ENCODE assay signal across 16 cellular contexts in genomic region chr3:195251336-195252065, GRCh38. TPM values are rescaled to one million over a fixed set of nuclear protein-coding genes. Genes with fewer than 3 reads are reported as not detected.
DNase-seq lines count a peak whose midpoint lies in the region; ATAC-seq, FAIRE-seq and TF ChIP-seq lines count a peak whose summit lies in the region.
"Had no signal": no experiment of that assay in that cellular context is flagged by ENCODE, and none has a peak within 500 bp of the region (broad histone marks: within the 10 kb centered on the region; RNA-seq: fewer than 3 reads in every experiment).

No MANE protein-coding gene starts in this region.

- 0 out of 2 replicates have a peak overlapping the region, but pooled peaks have one; percentile 18 for H3K14ac ChIP-seq in H9 (ENCODE audit: insufficient read depth, low read length)
- H3K14ac ChIP-seq in H1 (ENCODE audit: insufficient read length): no peak overlapping the region

- no peak for TF ChIP-seq EP300 in H1 (IDR thresholded peaks at IDR 0.05; ENCODE audit: borderline replicate concordance in 1 of 2, low read depth in 2 of 2, low read length in 2 of 2)

- H3K27ac Mint-ChIP-seq in activated CD4-positive, alpha-beta memory T cell treated with anti-CD3 and anti-CD28 coated beads for 36 hours: no peak overlapping the region
- H3K27ac Mint-ChIP-seq in activated CD4-positive, alpha-beta memory T cell treated with anti-CD3 and anti-CD28 coated beads, Interleukin-2, amount 10 ng/mL, durations not matched to agents 7 days and 5 days: no peak overlapping the region
- H3K27ac Mint-ChIP-seq in H9: peak overlapping the region in 1 of 3 experiments; percentile 82; a peak in 1 of 7 replicates

- H3K23me2 ChIP-seq in H9 (ENCODE audit: insufficient read length, low read depth, low read length, poor library complexity, severe bottlenecking) (no peaks in the 10 kb centered on the region), H1 (ENCODE audit: low read depth, low read length) (peaks cover 3% of the 10 kb centered on the region; the same call in 1 of the 2 replicates)

- no peaks in the 10 kb centered on the region for H3K79me1 ChIP-seq in H9 (ENCODE audit: insufficient read depth, low read depth, low read length, poor library complexity, severe bottlenecking)
- H3K79me1 ChIP-seq in H1 (ENCODE audit: low read depth, low read length): peaks cover 28% of the 10 kb centered on the region

- H2BK5ac ChIP-seq in H9 (ENCODE audit: insufficient read length, low read length) (no peak overlapping the region), H1 (ENCODE audit: low read depth, low read length) (no peak overlapping the region)

- TF ChIP-seq CTCF in H9 (conservative IDR thresholded peaks at IDR 0.05) (no peak), H1 (IDR thresholded peaks at IDR 0.05; ENCODE audit: control extremely low read depth in 1 of 3, insufficient read depth in 1 of 3, low read depth in 1 of 3, low read length in 3 of 3) (no peak), prostate gland (IDR thresholded peaks at IDR 0.05) (no peak)

- no peaks in the 10 kb centered on the region for H3K27me3 Mint-ChIP-seq in activated CD4-positive, alpha-beta memory T cell treated with anti-CD3 and anti-CD28 coated beads for 36 hours
- no peaks in the 10 kb centered on the region for H3K27me3 Mint-ChIP-seq in activated CD4-positive, alpha-beta memory T cell treated with anti-CD3 and anti-CD28 coated beads, Interleukin-2, amount 10 ng/mL, durations not matched to agents 7 days and 5 days
- H3K27me3 Mint-ChIP-seq in H9 (ENCODE audit: low read depth): no peaks in the 10 kb centered on the region; the same call in none of the 2 replicates

- H3K18ac ChIP-seq in H9 (ENCODE audit: insufficient read length, low read depth, low read length) (no peak overlapping the region), H1 (ENCODE audit: extremely low read depth, low read length) (no peak overlapping the region)

- intact Hi-C loops in activated CD4-positive, alpha-beta memory T cell treated with anti-CD3 and anti-CD28 coated beads for 36 hours (cut with micrococcal nuclease): loop anchor here (2.0 to 10.0 kb wide), 5 partner anchors 43 to 917 kb away; partner anchors contain the start of gene FAM43A
- intact Hi-C loops in prostate gland (cut with DNase I): loop anchor here (5.0 to 10.0 kb wide), 2 partner anchors 249 to 477 kb away; no protein-coding TSS in a partner anchor

- peaks cover 16% of the 10 kb centered on the region for H3K4me1 Mint-ChIP-seq in activated CD4-positive, alpha-beta memory T cell treated with anti-CD3 and anti-CD28 coated beads for 36 hours (ENCODE audit: low read depth)
- peaks cover 8% of the 10 kb centered on the region for H3K4me1 Mint-ChIP-seq in activated CD4-positive, alpha-beta memory T cell treated with anti-CD3 and anti-CD28 coated beads, Interleukin-2, amount 10 ng/mL, durations not matched to agents 7 days and 5 days
- peaks cover 47 to 52% of the 10 kb centered on the region in 2 experiments for H3K4me1 Mint-ChIP-seq in H9

- no peak overlapping the region for H4K8ac ChIP-seq in H9 (replicated peaks; ENCODE audit: insufficient read length, low read depth, low read length)
- peak overlapping the region; percentile 11; the same call in 1 of the 2 replicates for H4K8ac ChIP-seq in H1 (ENCODE audit: extremely low read depth, insufficient read depth, low read length)

- H2BK120ac ChIP-seq in H9 (ENCODE audit: low read depth, low read length, poor library complexity, severe bottlenecking): no peak overlapping the region
- H2BK120ac ChIP-seq in H1 (replicated peaks; ENCODE audit: low read depth, low read length): no peak overlapping the region

- H3K36me3 Mint-ChIP-seq in activated CD4-positive, alpha-beta memory T cell treated with anti-CD3 and anti-CD28 coated beads for 36 hours: no peaks in the 10 kb centered on the region
- H3K36me3 Mint-ChIP-seq in activated CD4-positive, alpha-beta memory T cell treated with anti-CD3 and anti-CD28 coated beads, Interleukin-2, amount 10 ng/mL, durations not matched to agents 7 days and 5 days (ENCODE audit: low read depth): no peaks in the 10 kb centered on the region
- H3K36me3 Mint-ChIP-seq in H9 (ENCODE audit: insufficient read depth in 1 of 3, low read depth in 3 of 3): peaks cover 0 to 21% (median 14%) of the 10 kb centered on the region in 3 experiments; a peak in 5 of 7 replicates

- no peak overlapping the region for H3K27ac ChIP-seq in H9 (ENCODE audit: insufficient read length, low read depth, low read length)
- no peak overlapping the region for H3K27ac ChIP-seq in H1 (ENCODE audit: low read depth, low read length)
- no peak overlapping the region for H3K27ac ChIP-seq in prostate gland
- H3K27ac ChIP-seq: coronary artery, left lung, neutrophil, testis had no signal

- WGBS in H9 (ENCODE audit: extremely low coverage, insufficient read length, low lambda C conversion rate): no CpG with 5 or more reads among the region's 14 CpGs
- 84% methylated on average over 14 of the region's 14 CpGs; no CpG with 5 or more reads in 1 of the 2 experiments for WGBS in H1 (ENCODE audit: extremely low coverage in 1 of 2, insufficient coverage in 1 of 2, insufficient read length in 1 of 2, insufficient replicate concordance in 2 of 2, low coverage in 1 of 2, low lambda C conversion rate in 2 of 2, missing lambda C conversion rate in 1 of 2), 2 experiments
- WGBS in prostate gland: 85% methylated on average over 14 of the region's 14 CpGs

- no peak overlapping the region for H2BK20ac ChIP-seq in H9 (ENCODE audit: low read depth, low read length, poor library complexity, severe bottlenecking)
- no peak overlapping the region for H2BK20ac ChIP-seq in H1 (ENCODE audit: low read length)

- DNase-seq in activated CD4-positive, alpha-beta memory T cell treated with anti-CD3 and anti-CD28 coated beads for 36 hours: peak; percentile 50
- DNase-seq in activated CD4-positive, alpha-beta memory T cell treated with anti-CD3 and anti-CD28 coated beads, Interleukin-2, amount 10 ng/mL, durations not matched to agents 7 days and 5 days: no peak
- no peak for DNase-seq in H9
- no peak for DNase-seq in H1 (ENCODE audit: low read depth in 1 of 2, low spot score in 2 of 2)
- peak; percentile 3 for DNase-seq in prostate gland (ENCODE audit: low spot score)
- DNase-seq in Ammon's horn (ENCODE audit: low spot score): no peak
- DNase-seq: amniotic stem cell, Calu3, hippocampal formation, small intestine had no signal

- H3K4me2 ChIP-seq in H9 (ENCODE audit: insufficient read depth, insufficient read length, low read length) (no peak overlapping the region), H1 (ENCODE audit: insufficient read depth in 1 of 2, low read depth in 2 of 2, low read length in 2 of 2) (no peak overlapping the region; a peak in 1 of 4 replicates)

- no peak overlapping the region for H3K56ac ChIP-seq in H9 (ENCODE audit: insufficient read length, low read depth, low read length)
- no peak overlapping the region for H3K56ac ChIP-seq in H1 (replicated peaks; ENCODE audit: insufficient read length, low read depth, low read length)

- H3K4me3 ChIP-seq in H1 (ENCODE audit: extremely low read depth in 1 of 4, insufficient read depth in 2 of 4, low read depth in 3 of 4, low read length in 4 of 4): no peak overlapping the region
- H3K4me3 ChIP-seq in prostate gland: no peak overlapping the region
- H3K4me3 ChIP-seq: coronary artery, left lung, testis had no signal

- CTCF ChIA-PET in activated CD4-positive, alpha-beta memory T cell treated with anti-CD3 and anti-CD28 coated beads for 36 hours (lab: Charles Lee): interaction anchor here (0.7 to 2.0 kb wide), 4 partner anchors 19 to 580 kb away, joined by 3 to 7 read pairs (median 5); partner anchors contain the start of genes LSG1 and XXYLT1
- CTCF ChIA-PET in activated CD4-positive, alpha-beta memory T cell treated with anti-CD3 and anti-CD28 coated beads, Interleukin-2, amount 10 ng/mL, durations not matched to agents 7 days and 5 days (lab: Charles Lee): no interaction called here
- CTCF ChIA-PET in H1 (lab: Charles Lee; ENCODE audit: partially characterized antibody): interaction anchor here (0.9 to 1.3 kb wide), 3 partner anchors 9 to 67 kb away, joined by 3 read pairs; no protein-coding TSS in a partner anchor

- no peaks in the 10 kb centered on the region for H3K27me3 ChIP-seq in H9 (ENCODE audit: insufficient read depth, low read length)
- no peaks in the 10 kb centered on the region for H3K27me3 ChIP-seq in H1 (replicated peaks in 1 of 4; ENCODE audit: control insufficient read depth in 3 of 4, extremely low read depth in 1 of 4, insufficient read depth in 3 of 4, low read length in 3 of 4)
- no peaks in the 10 kb centered on the region for H3K27me3 ChIP-seq in prostate gland (replicated peaks; ENCODE audit: insufficient read depth)
- H3K27me3 ChIP-seq: left lung, neutrophil, testis had no signal

- H3K79me2 ChIP-seq in H9 (ENCODE audit: insufficient read depth, low read length): peaks cover 8% of the 10 kb centered on the region; the same call in 1 of the 2 replicates
- peaks cover 0 to 95% of the 10 kb centered on the region in 2 experiments; a peak in 3 of 4 replicates for H3K79me2 ChIP-seq in H1 (ENCODE audit: control insufficient read depth in 1 of 2, insufficient read depth in 2 of 2, low read length in 2 of 2)

- no peak overlapping the region for H2BK12ac ChIP-seq in H9 (ENCODE audit: insufficient read length, low read depth, low read length)
- no peak overlapping the region; the same call in 1 of the 2 replicates for H2BK12ac ChIP-seq in H1 (ENCODE audit: low read depth, low read length)

- H4K5ac ChIP-seq in H9 (ENCODE audit: insufficient read length, low read depth, low read length): no peak overlapping the region
- no peak overlapping the region for H4K5ac ChIP-seq in H1 (ENCODE audit: insufficient read length, low read depth, low read length)

- H3K9me3 ChIP-seq in H9 (ENCODE audit: control insufficient read depth, low read depth, low read length) (no peaks in the 10 kb centered on the region), H1 (ENCODE audit: insufficient read depth in 2 of 2, low read depth in 1 of 2, low read length in 1 of 2) (no peaks in the 10 kb centered on the region; a peak in 1 of 4 replicates), prostate gland (no peaks in the 10 kb centered on the region)
- H3K9me3 ChIP-seq: left lung, neutrophil, testis had no signal

- TF ChIP-seq RAD21 in H1 (IDR thresholded peaks at IDR 0.05 in 1 of 2, conservative IDR thresholded peaks at IDR 0.05 in 1 of 2; ENCODE audit: low read depth in 2 of 2, low read length in 2 of 2): no peak

- no peak overlapping the region for H2AK5ac ChIP-seq in H9 (ENCODE audit: insufficient read length, low read length)
- H2AK5ac ChIP-seq in H1 (ENCODE audit: low read depth, low read length): no peak overlapping the region

- no peak overlapping the region for H2BK15ac ChIP-seq in H9 (ENCODE audit: low read depth, low read length)
- no peak overlapping the region for H2BK15ac ChIP-seq in H1 (ENCODE audit: low read length)

- H3K4me3 Mint-ChIP-seq in activated CD4-positive, alpha-beta memory T cell treated with anti-CD3 and anti-CD28 coated beads for 36 hours: no peak overlapping the region
- H3K4me3 Mint-ChIP-seq in activated CD4-positive, alpha-beta memory T cell treated with anti-CD3 and anti-CD28 coated beads, Interleukin-2, amount 10 ng/mL, durations not matched to agents 7 days and 5 days: no peak overlapping the region
- no peak overlapping the region; a peak in 1 of 5 replicates for H3K4me3 Mint-ChIP-seq in H9

- H4K20me1 ChIP-seq in H9 (ENCODE audit: control insufficient read depth, insufficient read depth, insufficient read length): peaks cover 2% of the 10 kb centered on the region
- H4K20me1 ChIP-seq in H1 (replicated peaks in 1 of 2; ENCODE audit: control insufficient read depth in 1 of 2, insufficient read depth in 2 of 2, low read length in 2 of 2): peaks cover 7 to 18% of the 10 kb centered on the region in 2 experiments

- POLR2A ChIA-PET in activated CD4-positive, alpha-beta memory T cell treated with anti-CD3 and anti-CD28 coated beads for 36 hours (lab: Charles Lee): no interaction called here
- POLR2A ChIA-PET in activated CD4-positive, alpha-beta memory T cell treated with anti-CD3 and anti-CD28 coated beads, Interleukin-2, amount 10 ng/mL, durations not matched to agents 7 days and 5 days (lab: Charles Lee): no interaction called here
- POLR2A ChIA-PET in H1 (lab: Charles Lee; ENCODE audit: partially characterized antibody): no interaction called here

- no peak overlapping the region for H3T11ph ChIP-seq in H9 (ENCODE audit: low read length)

- H3K4me1 ChIP-seq in H9 (ENCODE audit: insufficient read depth, low read length) (no peaks in the 10 kb centered on the region), H1 (replicated peaks in 1 of 4; ENCODE audit: control insufficient read depth in 3 of 4, insufficient read depth in 4 of 4, low read length in 3 of 4) (peaks cover 0 to 33% (median 21%) of the 10 kb centered on the region in 4 experiments; a peak in 6 of 7 replicates), prostate gland (replicated peaks) (no peaks in the 10 kb centered on the region)
- H3K4me1 ChIP-seq: left lung, testis had no signal

- H3K4ac ChIP-seq in H9 (ENCODE audit: low read depth, low read length) (no peak overlapping the region), H1 (replicated peaks; ENCODE audit: insufficient read length, low read depth, low read length) (no peak overlapping the region)

- no peak overlapping the region for H3K23ac ChIP-seq in H9 (ENCODE audit: insufficient read length, low read depth, low read length)
- no peak overlapping the region for H3K23ac ChIP-seq in H1 (ENCODE audit: insufficient read length)

- no peak overlapping the region for H2AFZ ChIP-seq in H9 (ENCODE audit: low read length)
- H2AFZ ChIP-seq in H1 (ENCODE audit: low read length): no peak overlapping the region

- no peaks in the 10 kb centered on the region for H3K9me3 Mint-ChIP-seq in activated CD4-positive, alpha-beta memory T cell treated with anti-CD3 and anti-CD28 coated beads for 36 hours
- H3K9me3 Mint-ChIP-seq in activated CD4-positive, alpha-beta memory T cell treated with anti-CD3 and anti-CD28 coated beads, Interleukin-2, amount 10 ng/mL, durations not matched to agents 7 days and 5 days: no peaks in the 10 kb centered on the region
- H3K9me3 Mint-ChIP-seq in H9: 0 out of 5 replicates have a peak, but pooled peaks cover 0 to 3% of the 10 kb centered on the region in 2 experiments

- H3K9ac ChIP-seq in H9 (ENCODE audit: extremely low read depth, insufficient read length, low read length): no peak overlapping the region
- no peak overlapping the region for H3K9ac ChIP-seq in H1 (replicated peaks in 1 of 4; ENCODE audit: extremely low read depth in 1 of 4, low read depth in 3 of 4, low read length in 3 of 4)

- no peak for TF ChIP-seq POLR2A in H1 (IDR thresholded peaks at IDR 0.05; ENCODE audit: control extremely low read depth in 1 of 2, low read depth in 2 of 2, low read length in 2 of 2)
- no peak for TF ChIP-seq POLR2A in prostate gland (IDR thresholded peaks at IDR 0.05)

- no peak for FAIRE-seq in H1 (lab: Jason Lieb, UNC)
- FAIRE-seq: small intestine had no signal

- H3K36me3 ChIP-seq in H1 (ENCODE audit: control insufficient read depth in 2 of 4, insufficient read depth in 4 of 4, low read length in 3 of 4) (no peaks in the 10 kb centered on the region), prostate gland (no peaks in the 10 kb centered on the region)
- H3K36me3 ChIP-seq: left lung, neutrophil had no signal

- no peak for ATAC-seq in GM18909 (IDR thresholded peaks at IDR 0.05; ENCODE audit: poor library complexity, unreplicated experiment)
- ATAC-seq in SK-N-SH treated with all-trans-retinoic acid at 6 μM for 48 hours: no peak

- H4K91ac ChIP-seq in H9 (ENCODE audit: insufficient read length, low read depth, low read length): no peak overlapping the region
- H4K91ac ChIP-seq in H1 (replicated peaks; ENCODE audit: insufficient read length, low read length): no peak overlapping the region

RNA-seq across cellular contexts. Expression of gene XXYLT1, which starts 19.5 kb away (rescaled TPM):
- total RNA-seq in activated CD4-positive, alpha-beta memory T cell treated with anti-CD3 and anti-CD28 coated beads for 36 hours: 1 to 10 TPM; 3.3 to 4.4 TPM
- 1 to 10 TPM; 5.0 to 5.6 TPM for total RNA-seq in activated CD4-positive, alpha-beta memory T cell treated with anti-CD3 and anti-CD28 coated beads, Interleukin-2, amount 10 ng/mL, durations not matched to agents 7 days and 5 days
- total RNA-seq in H9 (2021) (22.7 and 23.0 TPM in 2 replicates), prostate gland (10 to 100 TPM; 14.9 to 22.7 TPM)
- total RNA-seq in H1 (2021; fragmentation: NEBNext Ultra II Directional; extraction: Animal tissue kit (Norgen Biotek cat#: 25700)): 23.8 and 24.5 TPM in 2 replicates
- 18.9 and 20.2 TPM in 2 replicates for polyA plus RNA-seq in H1 (2011; rRNA removed)
- polyA plus RNA-seq in H1 (2011; cell fraction: cytosol; rRNA removed): 21.1 TPM
- 14.9 TPM for polyA plus RNA-seq in H1 (2011; cell fraction: nucleus; rRNA removed)
- polyA plus RNA-seq in H1 (2012, experiment 1 of 2): 19.3 to 20.5 TPM (median 20.0 TPM) in 4 replicates
- polyA plus RNA-seq in H1 (2012, experiment 2 of 2): 25.8 TPM
- polyA plus RNA-seq in H1 (2013, experiment 1 of 2): 29.3 TPM
- 32.6 TPM for polyA plus RNA-seq in H1 (2013, experiment 2 of 2)
- 15.2 and 16.2 TPM in 2 replicates for polyA minus RNA-seq in H1 (2011; rRNA and poly(A)+ RNA removed)
- 22.8 TPM for polyA minus RNA-seq in H1 (2011; cell fraction: cytosol; rRNA and poly(A)+ RNA removed)
- 31.3 TPM for polyA minus RNA-seq in H1 (2011; cell fraction: nucleus; rRNA and poly(A)+ RNA removed)

Comparison
In these comparisons a context has a peak if more than half of its experiments do, and no peak if none do; other contexts are left out.
1. DNase-seq: peak in activated CD4-positive, alpha-beta memory T cell treated with anti-CD3 and anti-CD28 coated beads for 36 hours (single experiment) and prostate gland (single experiment); none in activated CD4-positive, alpha-beta memory T cell treated with anti-CD3 and anti-CD28 coated beads, Interleukin-2, amount 10 ng/mL, durations not matched to agents 7 days and 5 days (single experiment), H9 (single experiment), H1 (0 of 2) and Ammon's horn (single experiment).